6 cellular contexts compared by ENCODE assay signal in the genomic region with DNA sequence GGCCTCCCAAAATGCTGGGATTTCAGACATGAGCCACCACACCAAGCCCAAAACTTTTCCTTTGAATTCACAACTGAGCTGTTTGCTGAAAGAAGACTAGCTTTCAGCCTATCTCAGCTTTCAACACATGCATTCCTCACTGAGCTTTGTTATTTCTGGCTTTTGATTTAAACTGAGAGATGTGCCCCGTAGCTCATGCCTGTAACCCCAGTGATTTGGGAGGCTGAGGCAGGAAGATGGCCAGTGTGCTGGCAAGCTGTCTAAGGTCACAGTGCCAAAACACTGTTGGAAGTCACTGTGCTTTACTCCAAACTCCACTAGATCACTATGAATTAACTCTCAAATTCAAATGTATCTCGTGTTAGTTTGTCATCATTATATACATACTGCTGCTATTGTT.
"Had no signal": no experiment of that assay in that cellular context is flagged by ENCODE, and none has a peak within 500 bp of the region (broad histone marks: within the 10 kb centered on the region; RNA-seq: fewer than 3 reads in every experiment).

No MANE protein-coding gene starts in this region.

- H3K27ac ChIP-seq: HL-60 had no signal

- H3K4me2 ChIP-seq: GM23338 had no signal

- ATAC-seq: GM23338, HepG2, K562 had no signal

- H2AFZ ChIP-seq: GM23338 had no signal

- DNase-seq: H9, HCEC 1CT had no signal

- H3K4me3 ChIP-seq: GM23338, K562 had no signal
